In genomic region chr11:65134240-65134951, GRCh38 we compare ENCODE assay signal across 8 cellular contexts. TPM values are rescaled to one million over a fixed set of nuclear protein-coding genes. Genes with fewer than 3 reads are reported as not detected.
DNase-seq lines count a peak whose midpoint lies in the region; ATAC-seq and TF ChIP-seq lines count a peak whose summit lies in the region.

TSS of gene SYVN1 (minus strand) at chr11:65134519. CDS start at chr11:65133601, 918 bp downstream.

- H3K27ac Mint-ChIP-seq in activated T-helper 1 cell treated with anti-CD3 and anti-CD28 coated beads, Interleukin-12 subunit alpha, Interleukin-12 subunit beta, Interleukin-2, Interleukin-4 antibody, amounts not matched to agents 30 ng/mL and 10 ng/mL and 1 ng/mL, durations not matched to agents 14 hours and 24 hours and 36 hours = peak within 1 kb of the TSS; percentile 97
- peak within 1 kb of the TSS; percentile 99 for H3K27ac Mint-ChIP-seq in natural killer cell

- H3K79me2 ChIP-seq in KMS-11 (ENCODE audit: insufficient read depth, low read depth) (peaks cover 14% of the 10 kb centered on the region), fibroblast of lung (ENCODE audit: control insufficient read depth, insufficient read depth, low read length) (peaks cover 25% of the 10 kb centered on the region)

- peak within 1 kb of the TSS; percentile 48 for H2AFZ ChIP-seq in KMS-11 (ENCODE audit: low read depth)
- H2AFZ ChIP-seq in fibroblast of lung (ENCODE audit: low read length) = peak within 1 kb of the TSS; percentile 82

- peak within 1 kb of the TSS; percentile 97 for H3K4me3 Mint-ChIP-seq in activated T-helper 1 cell treated with anti-CD3 and anti-CD28 coated beads, Interleukin-12 subunit alpha, Interleukin-12 subunit beta, Interleukin-2, Interleukin-4 antibody, amounts not matched to agents 30 ng/mL and 10 ng/mL and 1 ng/mL, durations not matched to agents 14 hours and 24 hours and 36 hours
- H3K4me3 Mint-ChIP-seq in natural killer cell = peak within 1 kb of the TSS; percentile 98

- peaks cover 32% of the 10 kb centered on the region for H3K4me1 Mint-ChIP-seq in activated T-helper 1 cell treated with anti-CD3 and anti-CD28 coated beads, Interleukin-12 subunit alpha, Interleukin-12 subunit beta, Interleukin-2, Interleukin-4 antibody, amounts not matched to agents 30 ng/mL and 10 ng/mL and 1 ng/mL, durations not matched to agents 14 hours and 24 hours and 36 hours (ENCODE audit: low read depth)
- peaks cover 32 to 52% of the 10 kb centered on the region in 2 donors for H3K4me1 Mint-ChIP-seq in natural killer cell

- H3K4me1 ChIP-seq in KMS-11 (ENCODE audit: low read depth, poor library complexity, severe bottlenecking) (peaks cover 25% of the 10 kb centered on the region), fibroblast of lung (ENCODE audit: control insufficient read depth, extremely low read depth, insufficient read depth, low read length) (peaks cover 10% of the 10 kb centered on the region)

- H3K4me3 ChIP-seq in KMS-11 (IDR thresholded peaks at IDR 0.05; ENCODE audit: insufficient read depth, low read depth, low read length) (peak within 1 kb of the TSS; percentile 37), fibroblast of lung (replicated peaks in 1 of 4; ENCODE audit: control extremely low read depth in 1 of 4, insufficient read depth in 1 of 4, low read depth in 3 of 4, low read length in 4 of 4) (peak within 1 kb of the TSS; percentile 78 to 95 (median 86))

- peak; percentile 44 for ATAC-seq in GM21786 (IDR thresholded peaks at IDR 0.05; ENCODE audit: unreplicated experiment)
- peak; percentile 75 to 90 (median 82) for ATAC-seq in natural killer cell

- no peaks in the 10 kb centered on the region for H3K36me3 ChIP-seq in KMS-11 (ENCODE audit: insufficient read depth)
- H3K36me3 ChIP-seq in fibroblast of lung (ENCODE audit: control insufficient read depth, insufficient read depth, low read length) = peaks cover 21% of the 10 kb centered on the region

- H3K9me3 Mint-ChIP-seq in activated T-helper 1 cell treated with anti-CD3 and anti-CD28 coated beads, Interleukin-12 subunit alpha, Interleukin-12 subunit beta, Interleukin-2, Interleukin-4 antibody, amounts not matched to agents 30 ng/mL and 10 ng/mL and 1 ng/mL, durations not matched to agents 14 hours and 24 hours and 36 hours = no peaks in the 10 kb centered on the region
- no peaks in the 10 kb centered on the region for H3K9me3 Mint-ChIP-seq in natural killer cell

- H3K27ac ChIP-seq in KMS-11 (peak within 1 kb of the TSS; percentile 94), fibroblast of lung (ENCODE audit: insufficient read depth, low read length) (peak within 1 kb of the TSS; percentile 95)

- H3K4me2 ChIP-seq in KMS-11 (peak within 1 kb of the TSS; percentile 80), fibroblast of lung (ENCODE audit: extremely low read depth, insufficient read depth, low read length) (peak within 1 kb of the TSS; percentile 100)

- no peak for TF ChIP-seq CTCF in KMS-11 (conservative IDR thresholded peaks at IDR 0.05; ENCODE audit: low read depth, low read length)
- no peak for TF ChIP-seq CTCF in fibroblast of lung (conservative IDR thresholded peaks at IDR 0.05 in 1 of 2, IDR thresholded peaks at IDR 0.05 in 1 of 2; ENCODE audit: low read depth in 1 of 2, low read length in 2 of 2)
- TF ChIP-seq CTCF in natural killer cell (IDR thresholded peaks at IDR 0.05) = no peak

- no peaks in the 10 kb centered on the region for H3K9me3 ChIP-seq in fibroblast of lung (ENCODE audit: control insufficient read depth, insufficient read depth, low read depth, low read length)

- H3K27me3 Mint-ChIP-seq in activated T-helper 1 cell treated with anti-CD3 and anti-CD28 coated beads, Interleukin-12 subunit alpha, Interleukin-12 subunit beta, Interleukin-2, Interleukin-4 antibody, amounts not matched to agents 30 ng/mL and 10 ng/mL and 1 ng/mL, durations not matched to agents 14 hours and 24 hours and 36 hours (ENCODE audit: insufficient read depth) = no peaks in the 10 kb centered on the region
- no peaks in the 10 kb centered on the region for H3K27me3 Mint-ChIP-seq in natural killer cell (ENCODE audit: low read depth in 2 of 2)

- H3K9ac ChIP-seq in KMS-11 (peak within 1 kb of the TSS; percentile 99), fibroblast of lung (ENCODE audit: insufficient read depth, low read length) (peak within 1 kb of the TSS; percentile 86)

- intact Hi-C loops in activated T-helper 1 cell treated with anti-CD3 and anti-CD28 coated beads, Interleukin-12 subunit alpha, Interleukin-12 subunit beta, Interleukin-2, Interleukin-4 antibody, amounts not matched to agents 30 ng/mL and 10 ng/mL and 1 ng/mL, durations not matched to agents 14 hours and 24 hours and 36 hours (cut with micrococcal nuclease) = loop anchor here (1.0 kb wide), 2 partner anchors 12 to 38 kb away; partner anchors contain the start of genes FAU, MRPL49 and VPS51
- intact Hi-C loops in natural killer cell (cut with micrococcal nuclease) = loop anchor here (2.0 kb wide), 1 partner anchor 18 kb away; the partner anchor contains the start of gene ZNHIT2

- H4K20me1 ChIP-seq in KMS-11 (ENCODE audit: insufficient read depth) = no peaks in the 10 kb centered on the region
- H4K20me1 ChIP-seq in fibroblast of lung (ENCODE audit: control insufficient read depth, extremely low read depth, insufficient read depth, low read length) = no peaks in the 10 kb centered on the region

- H3K36me3 Mint-ChIP-seq in activated T-helper 1 cell treated with anti-CD3 and anti-CD28 coated beads, Interleukin-12 subunit alpha, Interleukin-12 subunit beta, Interleukin-2, Interleukin-4 antibody, amounts not matched to agents 30 ng/mL and 10 ng/mL and 1 ng/mL, durations not matched to agents 14 hours and 24 hours and 36 hours (ENCODE audit: low read depth) = peaks cover 16% of the 10 kb centered on the region
- H3K36me3 Mint-ChIP-seq in natural killer cell = no peaks in the 10 kb centered on the region

- DNase-seq in DMS79 treated with DMSO at 0.1 percent for 48 hours (lab: John Stamatoyannopoulos, UW) (peak; percentile 89), RPMI7951 (ENCODE audit: low read depth) (peak; percentile 87), fibroblast of lung (ENCODE audit: low read depth in 2 of 2) (peak; percentile 87 to 89), natural killer cell (peak; percentile 91)
- peak; percentile 91 for DNase-seq in activated T-helper 1 cell treated with anti-CD3 and anti-CD28 coated beads, Interleukin-12 subunit alpha, Interleukin-12 subunit beta, Interleukin-2, Interleukin-4 antibody, amounts not matched to agents 30 ng/mL and 10 ng/mL and 1 ng/mL, durations not matched to agents 14 hours and 24 hours and 36 hours (ENCODE audit: low spot score)
- peak; percentile 92 for DNase-seq in stimulated activated naive CD4-positive, alpha-beta T cell treated with Interleukin-2 at 50 U/mL for 16 hours (lab: John Stamatoyannopoulos, UW)

- H3K27me3 ChIP-seq in KMS-11 (ENCODE audit: insufficient read depth, low read depth) (no peaks in the 10 kb centered on the region), fibroblast of lung (ENCODE audit: control insufficient read depth, insufficient read depth, low read length) (no peaks in the 10 kb centered on the region)

RNA-seq across cellular contexts. Expression of gene SYVN1, which starts in this region (rescaled TPM):
- total RNA-seq in RPMI7951 (2014; rRNA removed; shearing (Covaris generic)) = 15.6 and 29.2 TPM in 2 replicates
- total RNA-seq in activated T-helper 1 cell treated with anti-CD3 and anti-CD28 coated beads, Interleukin-12 subunit alpha, Interleukin-12 subunit beta, Interleukin-2, Interleukin-4 antibody, amounts not matched to agents 30 ng/mL and 10 ng/mL and 1 ng/mL, durations not matched to agents 14 hours and 24 hours and 36 hours = 42.3 and 45.8 TPM in 2 replicates
- total RNA-seq in fibroblast of lung (13.6 and 15.5 TPM in 2 replicates), natural killer cell (100 to 1,000 TPM in 1 of 3 donors, 10 to 100 TPM in 2; 72.9 to 109 (median 90.2) TPM)
- 25.2 and 30.4 TPM in 2 replicates for polyA plus RNA-seq in fibroblast of lung
- polyA plus RNA-seq in fibroblast of lung (2012) = 26.7 and 28.2 TPM in 2 replicates
- polyA minus RNA-seq in fibroblast of lung (ENCODE audit: low replicate concordance) = 259 and 336 TPM in 2 replicates

Comparison
In these comparisons a context has a peak if more than half of its experiments do, and no peak if none do; other contexts are left out.
1. Peak in every context shown above with its lines: DNase-seq, ATAC-seq, H3K4me3 ChIP-seq and H3K27ac ChIP-seq.